ENCODE assay signal across 8 cellular contexts in the genomic region with DNA sequence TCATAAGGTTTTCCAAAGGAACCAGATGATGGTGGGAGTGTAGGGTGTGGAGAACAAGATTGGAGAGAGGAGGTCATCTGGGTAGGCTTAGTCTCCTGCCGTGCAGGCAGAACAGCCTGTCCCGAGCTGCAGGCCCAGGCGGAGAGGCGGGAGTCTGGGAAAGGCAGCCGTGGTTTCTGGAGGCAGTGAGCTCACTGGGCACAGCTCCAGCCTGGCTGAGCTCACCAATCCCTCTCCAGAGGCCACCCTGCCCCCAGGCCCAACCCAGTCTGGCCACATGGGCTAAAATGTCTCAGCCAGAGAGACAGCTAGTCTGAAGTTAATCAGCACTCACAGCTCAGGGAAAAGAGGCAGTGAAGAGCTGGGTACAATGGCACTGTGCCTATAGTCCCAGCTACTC. TPM values are rescaled to one million over a fixed set of nuclear protein-coding genes. Genes with fewer than 3 reads are reported as not detected.
DNase-seq lines count a peak whose midpoint lies in the region; ATAC-seq lines count a peak whose summit lies in the region.

No MANE protein-coding gene starts in this region.

- H3K36me3 ChIP-seq in esophagus (ENCODE audit: control insufficient read depth in 2 of 2, insufficient read depth in 2 of 2, low read length in 1 of 2) (peaks cover 2 to 18% of the 10 kb centered on the region in 2 donors), muscle layer of colon (ENCODE audit: insufficient read depth, low read length) (peaks cover 50% of the 10 kb centered on the region)

- no peak overlapping the region for H3K4me3 ChIP-seq in esophagus (ENCODE audit: low read depth in 1 of 2, low read length in 2 of 2)
- H3K4me3 ChIP-seq in muscle layer of colon (ENCODE audit: low read depth in 1 of 2, low read length in 2 of 2) = no peak overlapping the region

- DNase-seq in ACHN (peak; percentile 91), NCI-H446 (lab: John Stamatoyannopoulos, UW) (peak; percentile 95 to 96)
- no peak for DNase-seq in activated CD4-positive, alpha-beta memory T cell treated with anti-CD3 and anti-CD28 coated beads for 36 hours

- intact Hi-C loops in activated CD4-positive, alpha-beta memory T cell treated with anti-CD3 and anti-CD28 coated beads for 36 hours (cut with micrococcal nuclease) = no loop called here

- H3K36me3 Mint-ChIP-seq in activated CD4-positive, alpha-beta memory T cell treated with anti-CD3 and anti-CD28 coated beads for 36 hours = no peaks in the 10 kb centered on the region

- peak overlapping the region; percentile 69 to 80 for H3K27ac ChIP-seq in esophagus (ENCODE audit: low read depth in 2 of 2, low read length in 1 of 2)
- peak overlapping the region; percentile 81 for H3K27ac ChIP-seq in muscle layer of colon (ENCODE audit: low read depth, low read length)

- H3K9me3 ChIP-seq in esophagus (ENCODE audit: control insufficient read depth in 2 of 2, insufficient read depth in 1 of 2, low read depth in 1 of 2, low read length in 1 of 2) = peaks cover 0 to 2% of the 10 kb centered on the region in 2 donors
- no peaks in the 10 kb centered on the region for H3K9me3 ChIP-seq in muscle layer of colon (ENCODE audit: low read length)

- H3K9me3 Mint-ChIP-seq in activated CD4-positive, alpha-beta memory T cell treated with anti-CD3 and anti-CD28 coated beads for 36 hours = no peaks in the 10 kb centered on the region

- CTCF ChIA-PET in activated CD4-positive, alpha-beta memory T cell treated with anti-CD3 and anti-CD28 coated beads for 36 hours (lab: Charles Lee) = interaction anchor here (0.5 to 1.2 kb wide), 2 partner anchors 25 to 629 kb away, joined by 3 to 4 read pairs; no protein-coding TSS in a partner anchor

- no peak overlapping the region for H3K4me3 Mint-ChIP-seq in activated CD4-positive, alpha-beta memory T cell treated with anti-CD3 and anti-CD28 coated beads for 36 hours

- POLR2A ChIA-PET in activated CD4-positive, alpha-beta memory T cell treated with anti-CD3 and anti-CD28 coated beads for 36 hours (lab: Charles Lee) = no interaction called here

- H3K9ac ChIP-seq in muscle layer of colon (ENCODE audit: low read length) = peak overlapping the region; percentile 78

- ATAC-seq in GM19395 (IDR thresholded peaks at IDR 0.05; ENCODE audit: unreplicated experiment) = no peak
- ATAC-seq in GM21515 (IDR thresholded peaks at IDR 0.05; ENCODE audit: unreplicated experiment) = no peak
- no peak for ATAC-seq in HG03442 (IDR thresholded peaks at IDR 0.05; ENCODE audit: unreplicated experiment)

- H3K27me3 ChIP-seq in esophagus (ENCODE audit: control insufficient read depth in 1 of 2, insufficient read depth in 2 of 2, low read length in 2 of 2) (no peaks in the 10 kb centered on the region), muscle layer of colon (ENCODE audit: control insufficient read depth in 1 of 2, insufficient read depth in 2 of 2, low read length in 2 of 2) (no peaks in the 10 kb centered on the region)

- H3K27ac Mint-ChIP-seq in activated CD4-positive, alpha-beta memory T cell treated with anti-CD3 and anti-CD28 coated beads for 36 hours = no peak overlapping the region

- in situ Hi-C loops in ACHN (cut with HindIII; ENCODE audit: low pct_ligation_motif_present, low pct_unique_long_range_greater_than_20kb, low sequenced_read_pairs) = no loop called here

- H3K4me1 Mint-ChIP-seq in activated CD4-positive, alpha-beta memory T cell treated with anti-CD3 and anti-CD28 coated beads for 36 hours (ENCODE audit: low read depth) = no peaks in the 10 kb centered on the region

- 27 to 35% methylated on average over 5 of the region's 5 CpGs for WGBS in esophagus, 2 donors

- peaks cover 3 to 18% of the 10 kb centered on the region in 2 donors for H3K4me1 ChIP-seq in esophagus (ENCODE audit: control insufficient read depth in 2 of 2, insufficient read depth in 2 of 2, low read length in 1 of 2)
- H3K4me1 ChIP-seq in muscle layer of colon (ENCODE audit: insufficient read depth, low read length) = peaks cover 21% of the 10 kb centered on the region

- H3K27me3 Mint-ChIP-seq in activated CD4-positive, alpha-beta memory T cell treated with anti-CD3 and anti-CD28 coated beads for 36 hours = no peaks in the 10 kb centered on the region

RNA-seq across cellular contexts. Expression of gene P4HA2, which starts 12.3 kb away (rescaled TPM):
- polyA plus RNA-seq in esophagus = 10 to 100 TPM; 11.5 to 11.9 TPM
- total RNA-seq in activated CD4-positive, alpha-beta memory T cell treated with anti-CD3 and anti-CD28 coated beads for 36 hours = 1 to 10 TPM; 6.0 to 6.1 TPM

RNA-seq across cellular contexts. Expression of gene PDLIM4, which starts 42.2 kb away (rescaled TPM):
- polyA plus RNA-seq in esophagus = 10 to 100 TPM; 33.3 to 58.9 TPM
- not detected for total RNA-seq in activated CD4-positive, alpha-beta memory T cell treated with anti-CD3 and anti-CD28 coated beads for 36 hours
